Comparison of ENCODE assay signal across 8 cellular contexts in genomic region chrX:71365876-71366673, GRCh38. TPM values are rescaled to one million over a fixed set of nuclear protein-coding genes. Genes with fewer than 3 reads are reported as not detected.
DNase-seq lines count a peak whose midpoint lies in the region; ATAC-seq and TF ChIP-seq lines count a peak whose summit lies in the region.

Gene TAF1 (plus strand): TSS chrX:71366357. CDS start chrX:71366375, 18 bp downstream.

- H3K27me3 ChIP-seq in KMS-11 (ENCODE audit: insufficient read depth, low read depth) (no peaks in the 10 kb centered on the region), Peyer's patch (no peaks in the 10 kb centered on the region), esophagus (ENCODE audit: control insufficient read depth in 1 of 2, insufficient read depth in 2 of 2, low read length in 2 of 2) (no peaks in the 10 kb centered on the region), mucosa of stomach (ENCODE audit: control insufficient read depth, insufficient read depth, low read length) (no peaks in the 10 kb centered on the region)

- H3K4me2 ChIP-seq in KMS-11 = peak within 1 kb of the TSS; percentile 71

- H3K9ac ChIP-seq in KMS-11 (peak within 1 kb of the TSS; percentile 74), mucosa of stomach (ENCODE audit: low read length) (peak within 1 kb of the TSS; percentile 78)

- H3K4me1 ChIP-seq in KMS-11 (ENCODE audit: low read depth, poor library complexity, severe bottlenecking) (peaks cover 8% of the 10 kb centered on the region), Peyer's patch (peaks cover 0 to 13% (median 0%) of the 10 kb centered on the region in 4 donors), esophagus (ENCODE audit: control insufficient read depth in 2 of 2, insufficient read depth in 2 of 2, low read length in 1 of 2) (peaks cover 0 to 3% of the 10 kb centered on the region in 2 donors), mucosa of stomach (ENCODE audit: control insufficient read depth, insufficient read depth, low read length) (peaks cover 4% of the 10 kb centered on the region)

- H3K79me2 ChIP-seq in KMS-11 (ENCODE audit: insufficient read depth, low read depth) = peaks cover 26% of the 10 kb centered on the region

- TF ChIP-seq POLR2A in Peyer's patch (IDR thresholded peaks at IDR 0.05) = no peak

- H3K27ac ChIP-seq in KMS-11 = peak within 1 kb of the TSS; percentile 75
- H3K27ac ChIP-seq in Peyer's patch = peak within 1 kb of the TSS; percentile 82 to 94 (median 92)
- peak within 1 kb of the TSS; percentile 87 to 91 for H3K27ac ChIP-seq in esophagus (ENCODE audit: low read depth in 2 of 2, low read length in 1 of 2)

- H4K20me1 ChIP-seq in KMS-11 (ENCODE audit: insufficient read depth) = no peaks in the 10 kb centered on the region

- no peaks in the 10 kb centered on the region for H3K36me3 ChIP-seq in KMS-11 (ENCODE audit: insufficient read depth)
- no peaks in the 10 kb centered on the region for H3K36me3 ChIP-seq in Peyer's patch
- H3K36me3 ChIP-seq in esophagus (ENCODE audit: control insufficient read depth in 2 of 2, insufficient read depth in 2 of 2, low read length in 1 of 2) = no peaks in the 10 kb centered on the region
- H3K36me3 ChIP-seq in mucosa of stomach (ENCODE audit: control insufficient read depth, insufficient read depth, low read length) = no peaks in the 10 kb centered on the region

- no peak for TF ChIP-seq CTCF in KMS-11 (conservative IDR thresholded peaks at IDR 0.05; ENCODE audit: low read depth, low read length)
- TF ChIP-seq CTCF in Peyer's patch (IDR thresholded peaks at IDR 0.05) = no peak

- DNase-seq in DMS53 treated with DMSO at 0.1 percent for 48 hours (lab: John Stamatoyannopoulos, UW; ENCODE audit: unreplicated experiment) = peak; percentile 97
- DNase-seq in Peyer's patch = peak; percentile 91 to 97 (median 91)
- DNase-seq in activated T-cell treated with anti-CD3 and anti-CD28 coated beads, Interleukin-2, amount 50 U/mL, for 48 hours = peak; percentile 86 to 88
- peak; percentile 72 to 75 for DNase-seq in stimulated activated CD8-positive, alpha-beta memory T cell treated with anti-CD3 and anti-CD28 coated beads, Interleukin-7, amount 100 ng/mL, for 1 hour (ENCODE audit: low read depth in 2 of 2)

- 1 to 28% methylated on average over 47 to 51 of the region's 51 CpGs for WGBS in esophagus, 2 donors

- H3K9me3 ChIP-seq in Peyer's patch = no peaks in the 10 kb centered on the region
- no peaks in the 10 kb centered on the region for H3K9me3 ChIP-seq in esophagus (ENCODE audit: control insufficient read depth in 2 of 2, insufficient read depth in 1 of 2, low read depth in 1 of 2, low read length in 1 of 2)
- no peaks in the 10 kb centered on the region for H3K9me3 ChIP-seq in mucosa of stomach (ENCODE audit: control insufficient read depth, low read length)

- ATAC-seq in GM21737 (IDR thresholded peaks at IDR 0.05; ENCODE audit: unreplicated experiment) = peak; percentile 91

- peak within 1 kb of the TSS; percentile 54 for H2AFZ ChIP-seq in KMS-11 (ENCODE audit: low read depth)

- H3K4me3 ChIP-seq in KMS-11 (IDR thresholded peaks at IDR 0.05; ENCODE audit: insufficient read depth, low read depth, low read length) = no peak within 1 kb of the TSS
- peak within 1 kb of the TSS; percentile 59 to 77 (median 70) for H3K4me3 ChIP-seq in Peyer's patch
- peak within 1 kb of the TSS; percentile 64 to 73 for H3K4me3 ChIP-seq in esophagus (ENCODE audit: low read depth in 1 of 2, low read length in 2 of 2)
- peak within 1 kb of the TSS; percentile 69 for H3K4me3 ChIP-seq in mucosa of stomach (ENCODE audit: low read length)

RNA-seq across cellular contexts. Expression of gene TAF1, which starts in this region (rescaled TPM):
- total RNA-seq in Peyer's patch = 100 to 1,000 TPM in 1 of 4 donors, 10 to 100 TPM in 3; 47.8 to 301 (median 80.0) TPM
- 1 to 10 TPM; 8.1 to 8.2 TPM for polyA plus RNA-seq in esophagus
